ENCODE assay signal across 9 cellular contexts in the genomic region with DNA sequence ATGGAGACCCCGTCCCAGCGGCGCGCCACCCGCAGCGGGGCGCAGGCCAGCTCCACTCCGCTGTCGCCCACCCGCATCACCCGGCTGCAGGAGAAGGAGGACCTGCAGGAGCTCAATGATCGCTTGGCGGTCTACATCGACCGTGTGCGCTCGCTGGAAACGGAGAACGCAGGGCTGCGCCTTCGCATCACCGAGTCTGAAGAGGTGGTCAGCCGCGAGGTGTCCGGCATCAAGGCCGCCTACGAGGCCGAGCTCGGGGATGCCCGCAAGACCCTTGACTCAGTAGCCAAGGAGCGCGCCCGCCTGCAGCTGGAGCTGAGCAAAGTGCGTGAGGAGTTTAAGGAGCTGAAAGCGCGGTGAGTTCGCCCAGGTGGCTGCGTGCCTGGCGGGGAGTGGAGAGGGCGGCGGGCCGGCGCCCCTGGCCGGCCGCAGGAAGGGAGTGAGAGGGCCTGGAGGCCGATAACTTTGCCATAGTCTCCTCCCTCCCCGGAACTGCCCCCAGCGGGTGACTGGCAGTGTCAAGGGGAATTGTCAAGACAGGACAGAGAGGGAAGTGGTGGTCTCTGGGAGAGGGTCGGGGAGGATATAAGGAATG. TPM values are rescaled to one million over a fixed set of nuclear protein-coding genes. Genes with fewer than 3 reads are reported as not detected.
DNase-seq lines count a peak whose midpoint lies in the region; ATAC-seq and TF ChIP-seq lines count a peak whose summit lies in the region.
"Had no signal": no experiment of that assay in that cellular context is flagged by ENCODE, and none has a peak within 500 bp of the region (broad histone marks: within the 10 kb centered on the region; RNA-seq: fewer than 3 reads in every experiment).

No MANE protein-coding gene starts in this region.

- no peaks in the 10 kb centered on the region for H3K27me3 ChIP-seq in skeletal muscle tissue (ENCODE audit: control insufficient read depth in 3 of 3, insufficient read depth in 3 of 3, low read length in 3 of 3)

- H3K4me3 ChIP-seq in LNCaP clone FGC (ENCODE audit: low read depth, low read length) (peak overlapping the region; percentile 97), iPS-11a (ENCODE audit: low read depth, low read length) (peak overlapping the region; percentile 70), skeletal muscle tissue (ENCODE audit: low read length in 3 of 3) (peak overlapping the region; percentile 96 to 100 (median 100))

- TF ChIP-seq CTCF in LNCaP clone FGC (IDR thresholded peaks at IDR 0.05; ENCODE audit: control insufficient read depth, extremely low read depth, insufficient read depth), result no peak

- no peaks in the 10 kb centered on the region for H3K9me3 ChIP-seq in skeletal muscle tissue (ENCODE audit: control insufficient read depth in 3 of 3, low read length in 3 of 3)

- H3K36me3 ChIP-seq in skeletal muscle tissue (ENCODE audit: control insufficient read depth in 3 of 3, insufficient read depth in 3 of 3, low read length in 3 of 3), result peaks cover 3 to 6% (median 4%) of the 10 kb centered on the region in 3 donors

- peak overlapping the region; percentile 99 to 100 (median 100) for H3K9ac ChIP-seq in skeletal muscle tissue (ENCODE audit: low read depth in 1 of 3, low read length in 3 of 3)

- peaks cover 49 to 65% (median 50%) of the 10 kb centered on the region in 3 donors for H3K4me1 ChIP-seq in skeletal muscle tissue (ENCODE audit: control insufficient read depth in 3 of 3, insufficient read depth in 3 of 3, low read length in 3 of 3)

- ATAC-seq in GM19324 (IDR thresholded peaks at IDR 0.05; ENCODE audit: low FRiP score, unreplicated experiment), result no peak

- DNase-seq in activated naive CD4-positive, alpha-beta T cell treated with Interleukin-2 at 50 U/mL for 16 hours, result peak; percentile 36
- no peak for DNase-seq in activated naive CD4-positive, alpha-beta T cell (lab: John Stamatoyannopoulos, UW)
- DNase-seq in LNCaP clone FGC (ENCODE audit: low read depth) (no peak), GDM1 (lab: John Stamatoyannopoulos, UW) (no peak)

- H3K27ac ChIP-seq in adipose tissue (ENCODE audit: low read depth, low read length) (peak overlapping the region; percentile 93), skeletal muscle tissue (ENCODE audit: low read depth, low read length) (peak overlapping the region; percentile 97)

- 0 to 1% (median 0%) methylated on average over 48 to 49 of the region's 49 CpGs for WGBS in adipose tissue, 3 donors

RNA-seq across cellular contexts. Expression of gene LMNA, which starts 0.5 kb away (rescaled TPM):
- polyA plus RNA-seq in adipose tissue, result 100 to 1,000 TPM in 2 of 3 donors, 10 to 100 TPM in 1; 58.6 to 543 (median 239) TPM
- 399 TPM for total RNA-seq in skeletal muscle tissue

RNA-seq across cellular contexts. Expression of gene MEX3A, which starts 32.8 kb away (rescaled TPM):
- under 1 TPM; under 0.01 to 0.43 (median 0.26) TPM for polyA plus RNA-seq in adipose tissue
- 6.8 TPM for total RNA-seq in skeletal muscle tissue

RNA-seq across cellular contexts. Expression of gene SEMA4A, which starts 38.4 kb away (rescaled TPM):
- 1 to 10 TPM; 2.1 to 9.5 (median 7.4) TPM for polyA plus RNA-seq in adipose tissue
- 4.2 TPM for total RNA-seq in skeletal muscle tissue

RNA-seq across cellular contexts. Expression of gene RAB25, which starts 54.1 kb away (rescaled TPM):
- 10 to 100 TPM in 2 of 3 donors, under 1 TPM in 1; 0.56 to 58.7 (median 11.8) TPM for polyA plus RNA-seq in adipose tissue
- total RNA-seq in skeletal muscle tissue, result not detected
- total RNA-seq: glomerular endothelial cell had no signal
